Comparison of ENCODE assay signal across 8 cellular contexts in the genomic region with DNA sequence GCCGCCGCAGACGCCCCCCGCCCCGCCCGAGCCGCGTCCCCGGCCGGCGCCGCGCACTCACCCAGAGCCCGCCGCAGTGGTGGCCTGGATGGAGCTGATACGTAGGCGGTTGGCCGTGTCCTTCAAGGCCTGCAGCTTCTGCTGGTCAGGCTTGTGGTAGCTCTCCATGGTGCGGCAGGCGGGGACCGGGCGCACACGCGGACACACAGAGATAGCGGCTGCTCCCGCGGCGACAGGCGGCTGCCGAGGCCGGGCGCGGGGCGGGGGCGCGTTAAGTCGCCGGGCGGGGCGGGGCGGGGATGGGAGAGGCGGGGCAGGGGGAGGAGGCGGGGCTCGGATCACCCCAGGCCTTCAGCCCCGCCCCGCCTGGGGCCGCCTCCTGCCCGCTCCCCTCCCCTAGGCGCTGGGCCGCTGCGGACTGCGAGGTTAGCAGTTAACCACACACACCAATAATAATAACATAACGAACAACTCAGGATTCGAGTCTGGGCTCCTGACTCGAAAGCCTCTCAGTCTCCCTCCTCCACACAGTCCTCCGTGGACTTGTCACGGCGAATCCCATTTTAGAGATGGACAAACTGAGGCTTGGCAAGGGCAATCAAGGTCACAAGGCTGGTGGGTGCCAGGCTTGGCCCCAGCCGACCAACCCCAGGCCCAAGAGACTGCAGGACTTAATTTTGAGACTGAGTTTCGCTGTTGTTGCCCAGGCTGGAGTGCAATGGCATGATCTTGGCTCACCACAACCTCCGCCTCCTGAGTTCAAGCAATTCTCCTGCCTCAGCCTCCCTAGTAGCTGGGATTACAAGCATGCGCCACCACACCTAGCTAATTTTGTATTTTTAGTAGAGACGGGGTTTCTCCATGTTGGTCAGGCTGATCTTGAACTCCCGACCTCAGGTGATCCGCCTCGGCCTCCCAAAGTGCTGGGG. TPM values are rescaled to one million over a fixed set of nuclear protein-coding genes. Genes with fewer than 3 reads are reported as not detected.
DNase-seq lines count a peak whose midpoint lies in the region; ATAC-seq and TF ChIP-seq lines count a peak whose summit lies in the region.

A gene with protein sequence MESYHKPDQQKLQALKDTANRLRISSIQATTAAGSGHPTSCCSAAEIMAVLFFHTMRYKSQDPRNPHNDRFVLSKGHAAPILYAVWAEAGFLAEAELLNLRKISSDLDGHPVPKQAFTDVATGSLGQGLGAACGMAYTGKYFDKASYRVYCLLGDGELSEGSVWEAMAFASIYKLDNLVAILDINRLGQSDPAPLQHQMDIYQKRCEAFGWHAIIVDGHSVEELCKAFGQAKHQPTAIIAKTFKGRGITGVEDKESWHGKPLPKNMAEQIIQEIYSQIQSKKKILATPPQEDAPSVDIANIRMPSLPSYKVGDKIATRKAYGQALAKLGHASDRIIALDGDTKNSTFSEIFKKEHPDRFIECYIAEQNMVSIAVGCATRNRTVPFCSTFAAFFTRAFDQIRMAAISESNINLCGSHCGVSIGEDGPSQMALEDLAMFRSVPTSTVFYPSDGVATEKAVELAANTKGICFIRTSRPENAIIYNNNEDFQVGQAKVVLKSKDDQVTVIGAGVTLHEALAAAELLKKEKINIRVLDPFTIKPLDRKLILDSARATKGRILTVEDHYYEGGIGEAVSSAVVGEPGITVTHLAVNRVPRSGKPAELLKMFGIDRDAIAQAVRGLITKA (minus strand): TSS at position 248 of the 929 bp plus-strand sequence. CDS start 80 bp downstream, at position 168.

- TF ChIP-seq CTCF in OCI-LY1 (IDR thresholded peaks at IDR 0.05; ENCODE audit: low read length): no peak

- peak within 1 kb of the TSS; percentile 95 for H3K4me2 ChIP-seq in OCI-LY1 (ENCODE audit: low read length)

- no peaks in the 10 kb centered on the region for H3K9me2 ChIP-seq in OCI-LY1 (ENCODE audit: low read depth, low read length)

- peaks cover 44% of the 10 kb centered on the region for H3K79me2 ChIP-seq in OCI-LY1 (ENCODE audit: insufficient read depth, low read length)

- H3K9ac ChIP-seq in OCI-LY1 (ENCODE audit: low read length): peak within 1 kb of the TSS; percentile 95

- peaks cover 42% of the 10 kb centered on the region for H3K4me1 ChIP-seq in OCI-LY1 (ENCODE audit: insufficient read depth, low read length, severe bottlenecking)
- H3K4me1 ChIP-seq in mononuclear cell (ENCODE audit: insufficient read depth, low read length): peaks cover 51% of the 10 kb centered on the region

- H3K9me3 ChIP-seq in OCI-LY1 (ENCODE audit: low read length) (no peaks in the 10 kb centered on the region), mononuclear cell (ENCODE audit: low read depth, low read length) (no peaks in the 10 kb centered on the region)

- H3K27me3 ChIP-seq in OCI-LY1 (ENCODE audit: insufficient read depth, low read length) (no peaks in the 10 kb centered on the region), mononuclear cell (ENCODE audit: insufficient read depth, low read length) (no peaks in the 10 kb centered on the region)

- DNase-seq in CD1c-positive myeloid dendritic cell (ENCODE audit: extremely low spot score): peak; percentile 89
- peak; percentile 89 for DNase-seq in activated CD8-positive, alpha-beta memory T cell treated with anti-CD3 and anti-CD28 coated beads, Interleukin-2, amount 50 U/mL, for 48 hours
- peak; percentile 89 for DNase-seq in epidermal melanocyte (ENCODE audit: insufficient read length, low spot score)
- peak; percentile 77 to 84 for DNase-seq in stimulated activated CD8-positive, alpha-beta memory T cell treated with anti-CD3 and anti-CD28 coated beads, Interleukin-2, amount 100 ng/mL, for 48 hours (ENCODE audit: low read depth in 2 of 2)

- no peaks in the 10 kb centered on the region for H3F3A ChIP-seq in OCI-LY1 (ENCODE audit: insufficient read depth, low read length)

- H2AFZ ChIP-seq in OCI-LY1 (ENCODE audit: low read length): peak within 1 kb of the TSS; percentile 85; the same call in 1 of the 2 replicates

- H3K36me3 ChIP-seq in OCI-LY1 (ENCODE audit: insufficient read depth, low read length): peaks cover 24% of the 10 kb centered on the region; the same call in 1 of the 2 replicates

- H4K20me1 ChIP-seq in OCI-LY1 (ENCODE audit: insufficient read depth, low read length): no peaks in the 10 kb centered on the region

- ATAC-seq in GM19351 (IDR thresholded peaks at IDR 0.05; ENCODE audit: unreplicated experiment): peak; percentile 66
- ATAC-seq in HG03521 (IDR thresholded peaks at IDR 0.05; ENCODE audit: unreplicated experiment): peak; percentile 49

- H3K4me3 ChIP-seq in OCI-LY1 (ENCODE audit: low read depth, low read length, poor library complexity, severe bottlenecking) (peak within 1 kb of the TSS; percentile 92), mononuclear cell (ENCODE audit: low read length) (peak within 1 kb of the TSS; percentile 92)

- peak within 1 kb of the TSS; percentile 72 for H3K27ac ChIP-seq in OCI-LY1 (ENCODE audit: low read depth, low read length, poor library complexity, severe bottlenecking)

RNA-seq across cellular contexts. Expression of the gene that starts here (rescaled TPM):
- 511 TPM for total RNA-seq in mononuclear cell

Comparison
In these comparisons a context has a peak if more than half of its experiments do, and no peak if none do; other contexts are left out.
1. Peak in every context shown above with its lines: DNase-seq, ATAC-seq, H3K4me3 ChIP-seq and H3K27ac ChIP-seq.